Comparison of ENCODE assay signal across 19 cellular contexts in the genomic region with DNA sequence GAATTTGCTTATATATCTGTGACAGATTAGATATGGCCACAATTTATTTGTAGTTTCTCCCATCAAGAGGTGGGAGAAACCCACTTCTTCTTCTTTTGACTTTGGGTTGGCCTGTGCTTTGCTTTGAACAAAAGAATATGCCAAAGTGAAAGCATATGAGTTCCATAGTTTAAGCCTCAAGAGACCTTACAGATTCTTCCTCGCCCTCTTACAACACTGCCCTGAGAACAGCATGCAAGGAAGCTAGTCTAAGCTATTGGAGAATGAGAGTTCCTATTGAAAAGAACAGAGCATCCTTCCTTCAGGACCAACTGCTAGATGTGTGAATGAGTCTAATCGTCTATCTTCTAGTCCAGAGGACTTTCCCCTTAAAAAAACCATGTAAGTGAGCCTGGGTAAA.
DNase-seq lines count a peak whose midpoint lies in the region; ATAC-seq and TF ChIP-seq lines count a peak whose summit lies in the region.
"Had no signal": no experiment of that assay in that cellular context is flagged by ENCODE, and none has a peak within 500 bp of the region (broad histone marks: within the 10 kb centered on the region; RNA-seq: fewer than 3 reads in every experiment).

No MANE protein-coding gene starts in this region.

- H3K27me3 ChIP-seq in SK-N-SH (ENCODE audit: insufficient read depth), result no peaks in the 10 kb centered on the region
- H3K27me3 ChIP-seq in mesendoderm (ENCODE audit: insufficient read depth, low read length, poor library complexity), result no peaks in the 10 kb centered on the region
- no peaks in the 10 kb centered on the region for H3K27me3 ChIP-seq in MM.1S (replicated peaks; ENCODE audit: insufficient read depth, low read length)
- no peaks in the 10 kb centered on the region for H3K27me3 ChIP-seq in esophagus muscularis mucosa
- H3K27me3 ChIP-seq: Peyer's patch had no signal

- intact Hi-C loops in esophagus muscularis mucosa (cut with DNase I), result no loop called here

- H3K23ac ChIP-seq in mesendoderm (ENCODE audit: low read length), result no peak overlapping the region

- H3K9me3 ChIP-seq in SK-N-SH, result no peaks in the 10 kb centered on the region
- no peaks in the 10 kb centered on the region for H3K9me3 ChIP-seq in MM.1S (replicated peaks; ENCODE audit: insufficient read depth, low read length)
- H3K9me3 ChIP-seq in esophagus muscularis mucosa, result peaks cover 0 to 3% (median 0%) of the 10 kb centered on the region in 4 donors
- H3K9me3 ChIP-seq: Peyer's patch had no signal

- H4K8ac ChIP-seq in mesendoderm (ENCODE audit: low read depth, low read length), result no peak overlapping the region

- H4K5ac ChIP-seq in mesendoderm (ENCODE audit: low read length), result no peak overlapping the region

- H3K79me1 ChIP-seq in mesendoderm (ENCODE audit: low read length), result no peaks in the 10 kb centered on the region

- H4K20me1 ChIP-seq in SK-N-SH (ENCODE audit: insufficient read depth), result no peaks in the 10 kb centered on the region
- no peaks in the 10 kb centered on the region for H4K20me1 ChIP-seq in MM.1S (ENCODE audit: insufficient read depth, low read length)

- H3K79me2 ChIP-seq in SK-N-SH (ENCODE audit: insufficient read depth), result no peaks in the 10 kb centered on the region
- H3K79me2 ChIP-seq in mesendoderm (ENCODE audit: control insufficient read depth, insufficient read depth, low read length), result no peaks in the 10 kb centered on the region
- no peaks in the 10 kb centered on the region for H3K79me2 ChIP-seq in MM.1S (ENCODE audit: low read length)

- H3K4me1 ChIP-seq in SK-N-SH (ENCODE audit: control insufficient read depth in 1 of 2, insufficient read depth in 2 of 2, low read depth in 1 of 2, low read length in 1 of 2) (peaks cover 11 to 17% of the 10 kb centered on the region in 2 experiments), mesendoderm (ENCODE audit: control insufficient read depth, low read depth, low read length) (peaks cover 4% of the 10 kb centered on the region), MM.1S (ENCODE audit: low read length) (no peaks in the 10 kb centered on the region), esophagus muscularis mucosa (no peaks in the 10 kb centered on the region)
- H3K4me1 ChIP-seq: Peyer's patch had no signal

- no peak for DNase-seq in SK-N-SH
- DNase-seq in fibroblast of mammary gland (ENCODE audit: low read depth), result peak; percentile 37
- no peak for DNase-seq in mesendoderm
- DNase-seq in MM.1S, result no peak
- DNase-seq in NAMALWA (ENCODE audit: low spot score), result no peak
- no peak for DNase-seq in esophagus muscularis mucosa (ENCODE audit: extremely low spot score)
- DNase-seq: Calu3, DMS79 treated with DMSO at 0.1 percent for 48 hours, NCI-H1694, NCI-H2029 treated with DMSO at 0.1 percent for 48 hours, NCI-H526, Peyer's patch, SHP77 treated with DMSO at 0.1 percent for 48 hours had no signal

- 56% methylated on average over 2 of the region's 2 CpGs for WGBS in SK-N-SH (ENCODE audit: low lambda C conversion rate)
- no CpG with 5 or more reads among the region's 2 CpGs for WGBS in mesendoderm (ENCODE audit: extremely low coverage, insufficient coverage, low lambda C conversion rate)
- 80% methylated on average over 2 of the region's 2 CpGs for WGBS in esophagus muscularis mucosa

- ATAC-seq in SK-N-SH treated with all-trans-retinoic acid at 6 μM for 48 hours, result no peak
- ATAC-seq: HepG2, K562 had no signal

- no peak overlapping the region for H2BK120ac ChIP-seq in mesendoderm (ENCODE audit: low read depth, low read length)

- H2AFZ ChIP-seq in SK-N-SH (ENCODE audit: low read depth) (no peak overlapping the region), MM.1S (ENCODE audit: low read length) (no peak overlapping the region)
- H2AFZ ChIP-seq: GM23248 had no signal

- TF ChIP-seq CTCF in SK-N-SH (IDR thresholded peaks at IDR 0.05) (no peak), fibroblast of mammary gland (conservative IDR thresholded peaks at IDR 0.05; ENCODE audit: control insufficient read depth, insufficient read depth, low read depth, low read length) (no peak), MM.1S (IDR thresholded peaks at IDR 0.05; ENCODE audit: low read length) (no peak), esophagus muscularis mucosa (IDR thresholded peaks at IDR 0.05) (no peak)

- H3K27ac ChIP-seq in SK-N-SH (ENCODE audit: low read depth in 2 of 2, low read length in 1 of 2) (peak overlapping the region; percentile 80 to 84; a peak in 2 of 4 replicates), mesendoderm (ENCODE audit: low read depth, low read length) (no peak overlapping the region), MM.1S (ENCODE audit: low read length) (no peak overlapping the region), esophagus muscularis mucosa (replicated peaks in 1 of 4) (no peak overlapping the region)
- H3K27ac ChIP-seq: 22Rv1, GM23248, Peyer's patch had no signal

- CTCF ChIA-PET in SK-N-SH (lab: Yijun Ruan, JAX), result interaction anchor here (1.1 kb wide), 1 partner anchor 335 kb away, joined by 3 read pairs; no protein-coding TSS in a partner anchor

- no peak overlapping the region for H2BK15ac ChIP-seq in mesendoderm (replicated peaks; ENCODE audit: low read depth)

- peaks cover 9% of the 10 kb centered on the region for H3F3A ChIP-seq in SK-N-SH (replicated peaks; ENCODE audit: insufficient read depth)
- no peaks in the 10 kb centered on the region for H3F3A ChIP-seq in MM.1S (ENCODE audit: insufficient read depth, low read length)

- H3K56ac ChIP-seq in mesendoderm (ENCODE audit: low read length), result no peak overlapping the region

- H3K4me2 ChIP-seq in SK-N-SH (no peak overlapping the region), mesendoderm (ENCODE audit: low read length) (no peak overlapping the region), MM.1S (ENCODE audit: low read depth, low read length) (no peak overlapping the region)

- no peaks in the 10 kb centered on the region for H3K9me2 ChIP-seq in SK-N-SH
- no peaks in the 10 kb centered on the region for H3K9me2 ChIP-seq in MM.1S (replicated peaks; ENCODE audit: insufficient read depth, low read length)

- no peak overlapping the region for H3K9ac ChIP-seq in SK-N-SH
- H3K9ac ChIP-seq in mesendoderm (ENCODE audit: low read length), result no peak overlapping the region
- no peak overlapping the region for H3K9ac ChIP-seq in MM.1S (ENCODE audit: low read length)
- H3K9ac ChIP-seq: GM23248 had no signal

- no peak for TF ChIP-seq RAD21 in SK-N-SH (IDR thresholded peaks at IDR 0.05; ENCODE audit: low read length)

- no peak overlapping the region for H3K4me3 ChIP-seq in SK-N-SH (ENCODE audit: low read depth in 2 of 2, low read length in 1 of 2)
- H3K4me3 ChIP-seq in fibroblast of mammary gland (ENCODE audit: control insufficient read depth, low read depth, low read length), result no peak overlapping the region
- no peak overlapping the region for H3K4me3 ChIP-seq in mesendoderm (ENCODE audit: low read length)
- H3K4me3 ChIP-seq in MM.1S (ENCODE audit: low read length), result no peak overlapping the region
- H3K4me3 ChIP-seq in esophagus muscularis mucosa, result no peak overlapping the region
- H3K4me3 ChIP-seq: GM23248, K562, Peyer's patch, SK-N-MC had no signal

- H3K36me3 ChIP-seq in SK-N-SH (replicated peaks in 1 of 2; ENCODE audit: control insufficient read depth in 1 of 2, insufficient read depth in 2 of 2, low read length in 1 of 2) (no peaks in the 10 kb centered on the region), mesendoderm (ENCODE audit: control insufficient read depth, insufficient read depth, low read length) (no peaks in the 10 kb centered on the region), MM.1S (replicated peaks; ENCODE audit: insufficient read depth, low read length) (no peaks in the 10 kb centered on the region), esophagus muscularis mucosa (no peaks in the 10 kb centered on the region)
- H3K36me3 ChIP-seq: Peyer's patch had no signal

- TF ChIP-seq POLR2A in esophagus muscularis mucosa (IDR thresholded peaks at IDR 0.05; ENCODE audit: low read depth), result no peak

- no peak overlapping the region for H2BK5ac ChIP-seq in mesendoderm (ENCODE audit: low read length)

- TF ChIP-seq EP300 in SK-N-SH (IDR thresholded peaks at IDR 0.05; ENCODE audit: borderline replicate concordance in 1 of 2, low read depth in 1 of 2, low read length in 1 of 2) (no peak), esophagus muscularis mucosa (IDR thresholded peaks at IDR 0.05) (no peak)

- no peak overlapping the region for H3K4ac ChIP-seq in mesendoderm (ENCODE audit: low read depth, low read length)

- POLR2A ChIA-PET in SK-N-SH (lab: Yijun Ruan, JAX), result no interaction called here

- H3K18ac ChIP-seq in mesendoderm (ENCODE audit: low read length), result peak overlapping the region; percentile 39

- H2AK5ac ChIP-seq in mesendoderm (ENCODE audit: low read length), result no peak overlapping the region

TF ChIP-seq in SK-N-SH, 30 proteins besides CTCF, POLR2A, EP300 and RAD21 (continues in another document):
- no peak for TF ChIP-seq GATA2 (CRISPR knock-in tag; IDR thresholded peaks at IDR 0.05)
- no peak for TF ChIP-seq IRF3 (IDR thresholded peaks at IDR 0.05; ENCODE audit: low read depth, low read length)
- no peak for TF ChIP-seq NRF1 (IDR thresholded peaks at IDR 0.05; ENCODE audit: low read depth, low read length)
- TF ChIP-seq TEAD4 (IDR thresholded peaks at IDR 0.05; ENCODE audit: borderline replicate concordance, insufficient read depth), result no peak

TF ChIP-seq in SK-N-SH treated with all-trans-retinoic acid at 6 μM for 48 hours, 23 proteins besides CTCF, POLR2A, EP300 and RAD21 (continues in another document):
- TF ChIP-seq ZC3H10 (CRISPR knock-in tag; IDR thresholded peaks at IDR 0.05) (no peak), ZFP30 (CRISPR knock-in tag; IDR thresholded peaks at IDR 0.05) (no peak), ESRRG (CRISPR knock-in tag; IDR thresholded peaks at IDR 0.05) (no peak), CREB5 (CRISPR knock-in tag; IDR thresholded peaks at IDR 0.05; ENCODE audit: low read depth) (no peak), GLIS3 (CRISPR knock-in tag; IDR thresholded peaks at IDR 0.05) (no peak), ARNTL (CRISPR knock-in tag; IDR thresholded peaks at IDR 0.05; ENCODE audit: borderline replicate concordance, low read depth) (no peak), ISL1 (CRISPR knock-in tag; IDR thresholded peaks at IDR 0.05) (no peak), BACH2 (CRISPR knock-in tag; IDR thresholded peaks at IDR 0.05; ENCODE audit: borderline replicate concordance) (no peak)

Comparison
In these comparisons a context has a peak if more than half of its experiments do, and no peak if none do; other contexts are left out.
1. H3K27ac ChIP-seq: peak in SK-N-SH (2 of 2); none in mesendoderm (single experiment), MM.1S (single experiment) and esophagus muscularis mucosa (0 of 4).